In the genomic region with DNA sequence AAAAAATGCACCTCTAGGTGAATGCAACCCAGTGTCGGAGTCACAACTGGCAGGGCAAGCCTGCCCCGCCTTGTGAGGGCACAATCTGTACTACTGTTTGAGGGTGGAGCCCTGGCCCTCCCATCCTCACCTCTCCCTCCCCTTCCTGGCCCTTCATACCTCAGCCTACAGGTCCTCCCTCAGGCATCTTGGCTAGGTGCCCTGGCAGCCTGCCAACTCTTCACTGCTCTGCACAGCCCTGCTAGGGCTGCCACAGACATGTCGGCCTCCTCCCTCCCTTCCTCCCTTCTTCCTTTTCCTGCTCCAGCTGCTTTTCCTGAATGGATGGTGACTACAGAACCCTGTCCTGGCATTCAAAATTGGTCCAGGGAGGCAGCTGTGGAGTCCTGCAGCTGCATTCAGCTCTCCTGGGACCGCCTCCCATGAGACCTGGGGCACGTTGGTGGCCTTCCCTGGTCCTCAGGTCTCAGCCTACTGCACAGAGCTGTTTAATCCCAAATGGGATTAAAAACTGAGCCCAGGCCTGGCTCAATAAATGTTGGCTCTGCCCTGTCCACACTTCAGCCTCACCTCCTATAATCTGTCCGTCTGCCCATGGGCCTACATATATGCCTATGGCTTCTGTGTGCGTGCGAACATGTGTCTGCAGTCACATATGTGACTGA, we compare ENCODE assay signal across 1 cellular context.
TF ChIP-seq lines count a peak whose summit lies in the region.

No MANE protein-coding gene starts in this region.

TF ChIP-seq in H1, 55 proteins besides CTCF, POLR2A, EP300 and RAD21 (continued from another document):
- no peak for TF ChIP-seq NANOG (IDR thresholded peaks at IDR 0.05; ENCODE audit: insufficient read depth, low read depth, low read length, poor library complexity, severe bottlenecking)
- no peak for TF ChIP-seq SAP30 (IDR thresholded peaks at IDR 0.05; ENCODE audit: insufficient read depth, insufficient replicate concordance, low read length)
- TF ChIP-seq JUN (IDR thresholded peaks at IDR 0.05; ENCODE audit: low read depth, low read length) = no peak
- no peak for TF ChIP-seq KDM4A (IDR thresholded peaks at IDR 0.05; ENCODE audit: low read depth, low read length, severe bottlenecking)
- no peak for TF ChIP-seq CHD1 (IDR thresholded peaks at IDR 0.05; ENCODE audit: low read depth, low read length)
- TF ChIP-seq BACH1 (IDR thresholded peaks at IDR 0.05; ENCODE audit: low read length) = no peak
- TF ChIP-seq POLR2AphosphoS5 (IDR thresholded peaks at IDR 0.05; ENCODE audit: low read depth, low read length) = no peak
- no peak for TF ChIP-seq HDAC2 (IDR thresholded peaks at IDR 0.05; ENCODE audit: borderline replicate concordance in 1 of 2, low read depth in 2 of 2, low read length in 2 of 2)
TF ChIP-seq in H1: peak in this region for 0.
